22 cellular contexts compared by ENCODE assay signal in the genomic region with DNA sequence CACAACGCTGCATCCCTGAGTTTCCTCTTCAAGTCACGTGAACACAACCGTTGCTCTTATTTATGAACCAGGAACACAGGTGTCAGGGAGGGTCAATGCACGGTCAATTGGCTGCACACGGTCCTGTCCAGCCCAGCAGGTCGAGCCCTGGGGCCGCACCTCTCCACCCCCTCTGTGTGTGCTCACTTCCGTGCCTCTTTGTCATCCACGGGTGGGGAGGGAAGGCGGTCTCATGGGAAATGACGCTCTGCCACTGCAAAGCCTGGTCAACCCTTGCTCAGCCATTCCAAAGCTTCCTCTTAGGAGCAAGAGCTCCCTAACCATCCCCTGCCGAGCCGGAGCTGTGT. TPM values are rescaled to one million over a fixed set of nuclear protein-coding genes. Genes with fewer than 3 reads are reported as not detected.
"Had no signal": no experiment of that assay in that cellular context is flagged by ENCODE, and none has a peak within 500 bp of the region (broad histone marks: within the 10 kb centered on the region; RNA-seq: fewer than 3 reads in every experiment).

No MANE protein-coding gene starts in this region.

- H3K4me1 ChIP-seq: esophagus squamous epithelium, gastrocnemius medialis, prostate gland, right atrium auricular region had no signal

- H3K27me3 Mint-ChIP-seq: activated CD4-positive, alpha-beta T cell treated with anti-CD3 and anti-CD28 coated beads, Interleukin-2, amount 10 ng/mL, durations not matched to agents 7 days and 5 days had no signal

- H3K4me1 Mint-ChIP-seq: activated CD4-positive, alpha-beta T cell treated with anti-CD3 and anti-CD28 coated beads, Interleukin-2, amount 10 ng/mL, durations not matched to agents 7 days and 5 days; activated naive CD4-positive, alpha-beta T cell treated with anti-CD3 and anti-CD28 coated beads, Interleukin-2, amount 10 ng/mL, durations not matched to agents 7 days and 5 days; T-cell had no signal

- DNase-seq: activated CD4-positive, alpha-beta T cell treated with anti-CD3 and anti-CD28 coated beads, Interleukin-2, amount 10 ng/mL, durations not matched to agents 7 days and 5 days; activated effector memory CD4-positive, alpha-beta T cell treated with anti-CD3 and anti-CD28 coated beads, Interleukin-2, amount 50 U/mL, for 16 hours; activated naive CD4-positive, alpha-beta T cell treated with anti-CD3 and anti-CD28 coated beads, Interleukin-2, amount 10 ng/mL, durations not matched to agents 7 days and 5 days; activated T-cell treated with anti-CD3 and anti-CD28 coated beads, Interleukin-2, amount 50 U/mL, for 4 hours; esophagus squamous epithelium; gastrocnemius medialis; hippocampal formation; left cardiac atrium; naive thymus-derived CD4-positive, alpha-beta T cell; ovary; stimulated activated CD4-positive, alpha-beta T cell treated with anti-CD3 and anti-CD28 coated beads, Interleukin-12 subunit alpha, Interleukin-12 subunit beta, amount 100 ng/mL, for 4 hours; stimulated activated CD4-positive, alpha-beta T cell treated with anti-CD3 and anti-CD28 coated beads, Interleukin-4, amount 100 ng/mL, for 4 hours; stimulated activated naive CD8-positive, alpha-beta T cell treated with anti-CD3 and anti-CD28 coated beads, Interleukin-15, Interleukin-2, amounts not matched to agents 100 U/mL and 50 U/mL, for 24 hours; T-cell had no signal

- H3K4me3 ChIP-seq: coronary artery, esophagus squamous epithelium, gastrocnemius medialis, lung, ovary, prostate gland, right atrium auricular region had no signal

- H3K36me3 ChIP-seq: esophagus squamous epithelium, gastrocnemius medialis, neutrophil, ovary, prostate gland, right atrium auricular region had no signal

- H3K9me3 ChIP-seq: esophagus squamous epithelium, gastrocnemius medialis, neutrophil, ovary, prostate gland, right atrium auricular region had no signal

- H3K9me3 Mint-ChIP-seq: activated CD4-positive, alpha-beta T cell treated with anti-CD3 and anti-CD28 coated beads, Interleukin-2, amount 10 ng/mL, durations not matched to agents 7 days and 5 days; activated T-cell treated with anti-CD3 and anti-CD28 coated beads, Interleukin-2, amount 50 U/mL, for 4 hours; T-helper 2 cell treated with Interferon-gamma antibody and Interleukin-4, amounts not matched to agents 5 μg/mL and 100 μg/mL, for 36 hours had no signal

- H3K27ac ChIP-seq: coronary artery, esophagus squamous epithelium, gastrocnemius medialis, neutrophil, ovary, prostate gland, right atrium auricular region, VCaP had no signal

- H3K27me3 ChIP-seq: neutrophil, ovary, right atrium auricular region had no signal

- H3K36me3 Mint-ChIP-seq: activated naive CD4-positive, alpha-beta T cell treated with anti-CD3 and anti-CD28 coated beads, Interleukin-2, amount 10 ng/mL, durations not matched to agents 7 days and 5 days; naive thymus-derived CD4-positive, alpha-beta T cell; T-cell had no signal

- ATAC-seq: activated CD4-positive, CD25-positive, alpha-beta regulatory T cell treated with anti-CD3 and anti-CD28 coated beads, Interleukin-2, amount 50 U/mL, for 24 hours; activated T-cell treated with anti-CD3 and anti-CD28 coated beads, Interleukin-2, amount 50 U/mL, for 4 hours; gastrocnemius medialis; left cardiac atrium; naive thymus-derived CD4-positive, alpha-beta T cell; stimulated activated naive CD8-positive, alpha-beta T cell treated with anti-CD3 and anti-CD28 coated beads, Interleukin-15, Interleukin-2, amounts not matched to agents 100 U/mL and 50 U/mL, for 24 hours; T-cell had no signal

- H3K27ac Mint-ChIP-seq: activated CD4-positive, alpha-beta T cell treated with anti-CD3 and anti-CD28 coated beads, Interleukin-2, amount 10 ng/mL, durations not matched to agents 7 days and 5 days; activated naive CD4-positive, alpha-beta T cell treated with anti-CD3 and anti-CD28 coated beads, Interleukin-2, amount 10 ng/mL, durations not matched to agents 7 days and 5 days; naive thymus-derived CD4-positive, alpha-beta T cell; T-cell; T-helper 2 cell treated with Interferon-gamma antibody and Interleukin-4, amounts not matched to agents 5 μg/mL and 100 μg/mL, for 36 hours had no signal

- H3K4me3 Mint-ChIP-seq: activated CD4-positive, alpha-beta T cell treated with anti-CD3 and anti-CD28 coated beads, Interleukin-2, amount 10 ng/mL, durations not matched to agents 7 days and 5 days; activated naive CD4-positive, alpha-beta T cell treated with anti-CD3 and anti-CD28 coated beads, Interleukin-2, amount 10 ng/mL, durations not matched to agents 7 days and 5 days; activated T-cell treated with anti-CD3 and anti-CD28 coated beads, Interleukin-2, amount 50 U/mL, for 4 hours; naive thymus-derived CD4-positive, alpha-beta T cell; T-cell; T-helper 2 cell treated with Interferon-gamma antibody and Interleukin-4, amounts not matched to agents 5 μg/mL and 100 μg/mL, for 36 hours had no signal

RNA-seq across cellular contexts. Expression of gene DACT2, which starts 38.7 kb away (rescaled TPM):
- total RNA-seq: activated T-cell treated with anti-CD3 and anti-CD28 coated beads, Interleukin-2, amount 50 U/mL, for 4 hours; T-cell had no signal
- polyA plus RNA-seq: naive thymus-derived CD4-positive, alpha-beta T cell had no signal
